In the genomic region with DNA sequence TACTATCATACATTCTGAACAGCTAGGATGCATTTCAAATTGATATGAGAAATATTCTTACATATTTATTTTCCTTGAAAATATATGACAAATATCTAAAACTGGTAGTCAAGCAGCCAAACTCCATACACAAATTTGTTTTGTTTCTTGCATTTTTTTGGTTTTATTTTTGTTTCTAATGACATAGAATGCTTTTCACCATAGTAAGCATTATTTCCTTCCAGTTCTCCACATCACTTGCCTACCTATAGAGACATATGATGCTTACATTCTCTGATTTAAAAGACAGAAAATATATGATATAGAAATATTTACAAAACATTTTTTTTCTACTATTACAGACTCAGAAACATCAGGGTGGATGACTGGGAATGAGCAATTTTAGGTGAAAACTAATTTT, we compare ENCODE assay signal across 35 cellular contexts.
"Had no signal": no experiment of that assay in that cellular context is flagged by ENCODE, and none has a peak within 500 bp of the region (broad histone marks: within the 10 kb centered on the region; RNA-seq: fewer than 3 reads in every experiment).

No MANE protein-coding gene starts in this region.

- H3K4me3 ChIP-seq: MG63 had no signal

- DNase-seq: Karpas-422, Kasumi-1, MG63, MM.1S, MV-4-11, NCI-H1048, NCI-H1092, NCI-H1092 treated with DMSO at 0.1 percent for 48 hours, NCI-H1105, NCI-H1105 treated with DMSO at 0.1 percent for 48 hours, NCI-H1417, NCI-H1417 treated with DMSO at 0.1 percent for 48 hours, NCI-H1436, NCI-H1436 treated with DMSO at 0.1 percent for 48 hours, NCI-H146, NCI-H1694, NCI-H1694 treated with DMSO at 0.1 percent for 48 hours, NCI-H187, NCI-H187 treated with DMSO at 0.1 percent for 48 hours, NCI-H1930, NCI-H2029, NCI-H2029 treated with DMSO at 0.1 percent for 48 hours, NCI-H2081, NCI-H2081 treated with DMSO at 0.1 percent for 48 hours, NCI-H2107, NCI-H2171, NCI-H2171 treated with DMSO at 0.1 percent for 48 hours, NCI-H2227 treated with DMSO at 0.1 percent for 48 hours, NCI-H226, NCI-H345, NCI-H446, NCI-H446 treated with DMSO at 0.1 percent for 48 hours, NCI-H510A, NCI-H510A treated with DMSO at 0.1 percent for 48 hours, NCI-H524 had no signal

- H3K9me3 ChIP-seq: MG63 had no signal

- H3K27me3 ChIP-seq: MG63 had no signal

- H3K36me3 ChIP-seq: MG63 had no signal
